ENCODE assay signal across 12 cellular contexts in genomic region chr3:17639765-17640164, GRCh38.
A peak's percentile ranks its signal among the peaks of the same experiment; 100 is the strongest.
DNase-seq lines count a peak whose midpoint lies in the region; ATAC-seq, FAIRE-seq and TF ChIP-seq lines count a peak whose summit lies in the region.
"Had no signal": no experiment of that assay in that cellular context is flagged by ENCODE, and none has a peak within 500 bp of the region (broad histone marks: within the 10 kb centered on the region; RNA-seq: fewer than 3 reads in every experiment).

No MANE protein-coding gene starts in this region.

- H3K4me1 ChIP-seq in mammary epithelial cell (ENCODE audit: insufficient read depth, low read length), result peaks cover 18% of the 10 kb centered on the region

- H3K27ac ChIP-seq in mammary epithelial cell (ENCODE audit: insufficient read depth, low read depth, low read length), result peak overlapping the region; percentile 91
- H3K27ac ChIP-seq: heart right ventricle, pancreas had no signal

- no peaks in the 10 kb centered on the region for H3K27me3 Mint-ChIP-seq in nephron progenitor cell (ENCODE audit: low read depth, poor library complexity)

- CTCF ChIA-PET in mammary epithelial cell (lab: Charles Lee; ENCODE audit: low non-redundant PET), result no interaction called here

- TF ChIP-seq POLR2A in GM12891 (IDR thresholded peaks at IDR 0.05; ENCODE audit: low read depth, low read length), result no peak

- peaks cover 14% of the 10 kb centered on the region for H3K36me3 Mint-ChIP-seq in nephron progenitor cell (ENCODE audit: low read depth)

- H3K4me2 ChIP-seq in mammary epithelial cell (ENCODE audit: insufficient read depth, low read depth, low read length), result peak overlapping the region; percentile 74

- DNase-seq in EL (peak; percentile 92), MV-4-11 (lab: John Stamatoyannopoulos, UW) (peak; percentile 4), mammary epithelial cell (peak; percentile 85), nephron progenitor cell (no peak), GM12891 (ENCODE audit: insufficient read length, low spot score) (no peak), NCI-H2227 (lab: John Stamatoyannopoulos, UW; ENCODE audit: unreplicated experiment) (no peak)
- DNase-seq: activated naive CD4-positive, alpha-beta T cell treated with Interleukin-2 at 50 U/mL for 16 hours; heart right ventricle; Karpas-422; pancreas had no signal

- TF ChIP-seq CTCF in mammary epithelial cell (conservative IDR thresholded peaks at IDR 0.05 in 1 of 2, IDR thresholded peaks at IDR 0.05 in 1 of 2; ENCODE audit: extremely low read depth in 1 of 2, insufficient read depth in 1 of 2, low read depth in 1 of 2, low read length in 2 of 2) (no peak), nephron progenitor cell (IDR thresholded peaks at IDR 0.05) (no peak)

- peak overlapping the region; percentile 3 for H3K27ac Mint-ChIP-seq in nephron progenitor cell

- no peak overlapping the region for H3K4me3 ChIP-seq in mammary epithelial cell (replicated peaks in 1 of 3; ENCODE audit: insufficient read depth in 1 of 3, low read depth in 2 of 3, low read length in 3 of 3)
- H3K4me3 ChIP-seq: heart right ventricle, pancreas had no signal

- in situ Hi-C loops in mammary epithelial cell (cut with MboI; ENCODE audit: low sequenced_read_pairs in 2 of 2), result loop anchor here in 1 of 2 donors (25.0 kb wide), 1 partner anchor 198 kb away; no protein-coding TSS in a partner anchor

- no peaks in the 10 kb centered on the region for H3K4me1 Mint-ChIP-seq in nephron progenitor cell

- no TSS peak for BruUV-seq in mammary epithelial cell (replicated peaks; lab: Mats Ljungman, UMichigan)

- H3K9me3 ChIP-seq in mammary epithelial cell (replicated peaks; ENCODE audit: insufficient read depth, low read length), result no peaks in the 10 kb centered on the region
- H3K9me3 ChIP-seq: heart right ventricle, pancreas had no signal

- no peaks in the 10 kb centered on the region for H3K9me3 Mint-ChIP-seq in nephron progenitor cell

- FAIRE-seq in GM12891 (lab: Jason Lieb, UNC), result no peak

- H3K9ac ChIP-seq in mammary epithelial cell (ENCODE audit: insufficient read depth, low read length), result no peak overlapping the region

- no peaks in the 10 kb centered on the region for H3K27me3 ChIP-seq in mammary epithelial cell (ENCODE audit: insufficient read depth, low read length)
- H3K27me3 ChIP-seq: heart right ventricle, pancreas had no signal

- intact Hi-C loops in mammary epithelial cell (cut with micrococcal nuclease), result loop anchor here (5.0 kb wide), 1 partner anchor 207 kb away; no protein-coding TSS in a partner anchor

- 4% methylated on average over 2 of the region's 2 CpGs for WGBS in mammary epithelial cell (ENCODE audit: low coverage, missing lambda C conversion rate)

- dilution Hi-C loops in mammary epithelial cell (cut with HindIII; ENCODE audit: low sequenced_read_pairs), result no loop called here

- H3K4me3 Mint-ChIP-seq in nephron progenitor cell, result no peak overlapping the region

- ATAC-seq in GM18873 (IDR thresholded peaks at IDR 0.05; ENCODE audit: low FRiP score, unreplicated experiment) (no peak), GM19395 (IDR thresholded peaks at IDR 0.05; ENCODE audit: unreplicated experiment) (no peak)

- no peaks in the 10 kb centered on the region for H4K20me1 ChIP-seq in mammary epithelial cell (ENCODE audit: insufficient read depth, low read length)

- peak overlapping the region; percentile 31 for H2AFZ ChIP-seq in mammary epithelial cell (ENCODE audit: low read depth, low read length)

- peaks cover 5% of the 10 kb centered on the region for H3K79me2 ChIP-seq in mammary epithelial cell (ENCODE audit: insufficient read depth, low read length)

- H3K36me3 ChIP-seq in mammary epithelial cell (ENCODE audit: insufficient read depth, low read length), result no peaks in the 10 kb centered on the region
- H3K36me3 ChIP-seq: heart right ventricle, pancreas had no signal

TF ChIP-seq in GM12891, 5 proteins besides CTCF, POLR2A, EP300 and RAD21:
- TF ChIP-seq POU2F2 (IDR thresholded peaks at IDR 0.05; ENCODE audit: low read depth, low read length), result no peak
- no peak for TF ChIP-seq PAX5 (IDR thresholded peaks at IDR 0.05; ENCODE audit: insufficient read depth, low read length, severe bottlenecking)
- no peak for TF ChIP-seq TAF1 (IDR thresholded peaks at IDR 0.05; ENCODE audit: low read depth, low read length)
- no peak for TF ChIP-seq SPI1 (IDR thresholded peaks at IDR 0.05; ENCODE audit: low read depth, low read length)

Comparison
In these comparisons a context has a peak if more than half of its experiments do, and no peak if none do; other contexts are left out.
1. DNase-seq: peak in EL (single experiment), MV-4-11 (single experiment) and mammary epithelial cell (single experiment); none in nephron progenitor cell (single experiment), GM12891 (single experiment) and NCI-H2227 (single experiment).